In genomic region chr10:3093996-3094395, GRCh38 we compare ENCODE assay signal across 11 cellular contexts. TPM values are rescaled to one million over a fixed set of nuclear protein-coding genes. Genes with fewer than 3 reads are reported as not detected.
DNase-seq lines count a peak whose midpoint lies in the region; ATAC-seq and TF ChIP-seq lines count a peak whose summit lies in the region.
"Had no signal": no experiment of that assay in that cellular context is flagged by ENCODE, and none has a peak within 500 bp of the region (broad histone marks: within the 10 kb centered on the region; RNA-seq: fewer than 3 reads in every experiment).

No MANE protein-coding gene starts in this region.

- ATAC-seq in T-helper 17 cell (no peak), left lung (no peak)

- H3K27ac Mint-ChIP-seq in activated T-cell treated with anti-CD3 and anti-CD28 coated beads, Interleukin-2, amount 50 U/mL, for 24 hours, result peak overlapping the region; percentile 96
- H3K27ac Mint-ChIP-seq in T-helper 17 cell, result peak overlapping the region; percentile 83

- TF ChIP-seq CTCF in esophagus muscularis mucosa (IDR thresholded peaks at IDR 0.05) (no peak), smooth muscle cell (IDR thresholded peaks at IDR 0.05; ENCODE audit: borderline replicate concordance, insufficient read depth, poor library complexity, severe bottlenecking) (no peak), left lung (IDR thresholded peaks at IDR 0.05) (no peak)

- H3K4me2 ChIP-seq in smooth muscle cell, result peak overlapping the region; percentile 79

- H3F3A ChIP-seq in smooth muscle cell (ENCODE audit: low read depth), result peaks cover 49% of the 10 kb centered on the region

- peak overlapping the region; percentile 43 for H3K4me3 Mint-ChIP-seq in activated T-cell treated with anti-CD3 and anti-CD28 coated beads, Interleukin-2, amount 50 U/mL, for 24 hours
- H3K4me3 Mint-ChIP-seq in T-helper 17 cell, result peak overlapping the region; percentile 68

- H3K4me1 ChIP-seq in esophagus muscularis mucosa, result peaks cover 38 to 74% (median 60%) of the 10 kb centered on the region in 4 donors
- H3K4me1 ChIP-seq in smooth muscle cell (ENCODE audit: low read depth), result peaks cover 31% of the 10 kb centered on the region
- H3K4me1 ChIP-seq in left lung, result peaks cover 16 to 61% of the 10 kb centered on the region in 2 donors

- H3K79me2 ChIP-seq in smooth muscle cell (ENCODE audit: low read depth), result peaks cover 57% of the 10 kb centered on the region

- H4K20me1 ChIP-seq in smooth muscle cell (ENCODE audit: low read depth), result no peaks in the 10 kb centered on the region

- H3K4me3 ChIP-seq in esophagus muscularis mucosa (no peak overlapping the region), smooth muscle cell (no peak overlapping the region), left lung (no peak overlapping the region)

- H2AFZ ChIP-seq in smooth muscle cell (ENCODE audit: low read depth), result no peak overlapping the region

- H3K36me3 Mint-ChIP-seq in activated T-cell treated with anti-CD3 and anti-CD28 coated beads, Interleukin-2, amount 50 U/mL, for 24 hours (ENCODE audit: low read depth), result peaks cover 90% of the 10 kb centered on the region
- H3K36me3 Mint-ChIP-seq in T-helper 17 cell (ENCODE audit: low read depth), result peaks cover 2% of the 10 kb centered on the region

- H3K36me3 ChIP-seq in esophagus muscularis mucosa (peaks cover 0 to 3% (median 0%) of the 10 kb centered on the region in 4 donors), smooth muscle cell (ENCODE audit: low read depth) (no peaks in the 10 kb centered on the region), left lung (no peaks in the 10 kb centered on the region)

- TF ChIP-seq EP300 in esophagus muscularis mucosa (IDR thresholded peaks at IDR 0.05), result no peak

- H3K9me3 Mint-ChIP-seq in activated T-cell treated with anti-CD3 and anti-CD28 coated beads, Interleukin-2, amount 50 U/mL, for 24 hours, result no peaks in the 10 kb centered on the region

- H3K27me3 ChIP-seq in esophagus muscularis mucosa (no peaks in the 10 kb centered on the region), smooth muscle cell (ENCODE audit: low read depth) (no peaks in the 10 kb centered on the region), left lung (no peaks in the 10 kb centered on the region)

- peak overlapping the region; percentile 32 to 89 (median 82) for H3K27ac ChIP-seq in esophagus muscularis mucosa (replicated peaks in 1 of 4)
- peak overlapping the region; percentile 99 for H3K27ac ChIP-seq in smooth muscle cell (ENCODE audit: low read depth)
- H3K27ac ChIP-seq in left lung, result no peak overlapping the region
- H3K27ac ChIP-seq: VCaP had no signal

- H3K9me3 ChIP-seq in T-helper 17 cell (ENCODE audit: control insufficient read depth, low read length, poor library complexity, severe bottlenecking) (no peaks in the 10 kb centered on the region), esophagus muscularis mucosa (no peaks in the 10 kb centered on the region), smooth muscle cell (replicated peaks; ENCODE audit: low read depth) (no peaks in the 10 kb centered on the region), left lung (no peaks in the 10 kb centered on the region)

- H3K27me3 Mint-ChIP-seq in activated T-cell treated with anti-CD3 and anti-CD28 coated beads, Interleukin-2, amount 50 U/mL, for 24 hours, result no peaks in the 10 kb centered on the region
- no peaks in the 10 kb centered on the region for H3K27me3 Mint-ChIP-seq in T-helper 17 cell

- TF ChIP-seq POLR2A in esophagus muscularis mucosa (IDR thresholded peaks at IDR 0.05; ENCODE audit: low read depth), result no peak

- no peak for DNase-seq in activated T-cell treated with anti-CD3 and anti-CD28 coated beads, Interleukin-2, amount 50 U/mL, for 24 hours
- no peak for DNase-seq in activated T-cell treated with anti-CD3 and anti-CD28 coated beads, Interleukin-2, amount 50 U/mL, for 48 hours
- DNase-seq in T-helper 17 cell (no peak), esophagus muscularis mucosa (ENCODE audit: extremely low spot score) (no peak), smooth muscle cell (lab: John Stamatoyannopoulos, UW; ENCODE audit: unreplicated experiment) (no peak), NCI-H1694 (lab: John Stamatoyannopoulos, UW) (no peak), NCI-H2107 (lab: John Stamatoyannopoulos, UW) (no peak), left lung (no peak)
- DNase-seq: activated effector memory CD4-positive, alpha-beta T cell treated with Interleukin-2 at 50 U/mL for 16 hours; NCI-H510A treated with DMSO at 0.1 percent for 48 hours had no signal

- WGBS in esophagus muscularis mucosa, result 98% methylated on average over 5 of the region's 5 CpGs
- 75% methylated on average over 5 of the region's 5 CpGs for WGBS in smooth muscle cell (ENCODE audit: low lambda C conversion rate)

- peaks cover 81% of the 10 kb centered on the region for H3K4me1 Mint-ChIP-seq in activated T-cell treated with anti-CD3 and anti-CD28 coated beads, Interleukin-2, amount 50 U/mL, for 24 hours (ENCODE audit: low read depth)
- H3K4me1 Mint-ChIP-seq in T-helper 17 cell, result peaks cover 50% of the 10 kb centered on the region

- intact Hi-C loops in esophagus muscularis mucosa (cut with DNase I) (no loop called here), left lung (cut with DNase I) (no loop called here)

- peak overlapping the region; percentile 48 for H3K9ac ChIP-seq in smooth muscle cell (ENCODE audit: low read depth)

RNA-seq across cellular contexts. Expression of gene PFKP, which starts 26.6 kb away (rescaled TPM):
- total RNA-seq in T-helper 17 cell, result 100 to 1,000 TPM in 1 of 2 donors, 10 to 100 TPM in 1; 76.9 to 106 TPM
- 100 to 1,000 TPM in 3 of 4 donors, 10 to 100 TPM in 1; 90.8 to 255 (median 112) TPM for total RNA-seq in esophagus muscularis mucosa
- 178 and 183 TPM in 2 replicates for total RNA-seq in smooth muscle cell
- 203 and 251 TPM in 2 replicates for polyA plus RNA-seq in smooth muscle cell
- 10 to 100 TPM; 44.9 to 70.0 TPM for total RNA-seq in left lung

Comparison
In these comparisons a context has a peak if more than half of its experiments do, and no peak if none do; other contexts are left out.
1. H3K27ac ChIP-seq: peak in esophagus muscularis mucosa (4 of 4) and smooth muscle cell (single experiment); none in left lung (0 of 2).